In the genomic region with DNA sequence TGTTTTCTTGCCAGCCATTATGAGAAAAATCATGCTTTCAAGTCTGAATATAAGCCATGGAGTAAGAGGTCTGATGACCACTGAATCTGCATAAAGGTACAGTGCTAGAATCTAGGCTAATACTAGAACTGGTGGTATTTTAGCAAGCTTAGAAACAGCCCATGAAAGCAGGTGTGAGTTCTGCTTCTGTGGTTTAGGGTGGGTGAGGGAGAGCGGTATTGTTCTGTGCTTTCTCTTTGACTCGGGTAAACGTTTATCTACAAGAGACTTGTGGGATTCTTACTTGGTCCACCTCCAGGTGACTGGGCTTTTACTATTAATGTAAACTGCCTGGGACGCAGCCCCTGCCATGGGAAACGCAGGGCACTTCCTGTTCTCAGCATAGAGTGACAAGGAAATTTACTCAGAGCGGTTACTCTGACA, we compare ENCODE assay signal across 10 cellular contexts. TPM values are rescaled to one million over a fixed set of nuclear protein-coding genes. Genes with fewer than 3 reads are reported as not detected.
DNase-seq lines count a peak whose midpoint lies in the region; ATAC-seq and TF ChIP-seq lines count a peak whose summit lies in the region.
"Had no signal": no experiment of that assay in that cellular context is flagged by ENCODE, and none has a peak within 500 bp of the region (broad histone marks: within the 10 kb centered on the region; RNA-seq: fewer than 3 reads in every experiment).

No MANE protein-coding gene starts in this region.

- H3K4me3 Mint-ChIP-seq in activated CD4-positive, alpha-beta memory T cell treated with anti-CD3 and anti-CD28 coated beads, Interleukin-2, amount 10 ng/mL, durations not matched to agents 7 days and 5 days: peak overlapping the region; percentile 9

- no peaks in the 10 kb centered on the region for H3K27me3 ChIP-seq in spleen (replicated peaks in 1 of 7)
- H3K27me3 ChIP-seq: SJSA1 had no signal

- DNase-seq in activated CD4-positive, CD25-positive, alpha-beta regulatory T cell (lab: John Stamatoyannopoulos, UW): no peak
- DNase-seq in activated CD4-positive, alpha-beta memory T cell treated with anti-CD3 and anti-CD28 coated beads, Interleukin-2, amount 10 ng/mL, durations not matched to agents 7 days and 5 days: peak; percentile 20
- peak; percentile 70 for DNase-seq in spleen
- DNase-seq in midbrain (lab: John Stamatoyannopoulos, UW): no peak
- no peak for DNase-seq in A172 (ENCODE audit: low spot score)
- no peak for DNase-seq in DMS153 (lab: John Stamatoyannopoulos, UW)

- H3K9me3 ChIP-seq in spleen: no peaks in the 10 kb centered on the region
- H3K9me3 ChIP-seq: A549, SJSA1 had no signal

- peak overlapping the region in 4 of 8 donors; percentile 1 to 74 (median 57) for H3K27ac ChIP-seq in spleen
- H3K27ac ChIP-seq: SJSA1 had no signal

- TF ChIP-seq POLR2A in spleen (IDR thresholded peaks at IDR 0.05): no peak

- peaks cover 3 to 64% (median 44%) of the 10 kb centered on the region in 6 donors for H3K4me1 ChIP-seq in spleen
- H3K4me1 ChIP-seq: A549 had no signal

- no peak for TF ChIP-seq CTCF in spleen (IDR thresholded peaks at IDR 0.05 in 8 of 11, conservative IDR thresholded peaks at IDR 0.05 in 3 of 11)

- POLR2A ChIA-PET in activated CD4-positive, alpha-beta memory T cell treated with anti-CD3 and anti-CD28 coated beads, Interleukin-2, amount 10 ng/mL, durations not matched to agents 7 days and 5 days (lab: Charles Lee): no interaction called here

- peaks cover 21% of the 10 kb centered on the region for H3K4me1 Mint-ChIP-seq in activated CD4-positive, alpha-beta memory T cell treated with anti-CD3 and anti-CD28 coated beads, Interleukin-2, amount 10 ng/mL, durations not matched to agents 7 days and 5 days

- ATAC-seq in activated CD4-positive, CD25-positive, alpha-beta regulatory T cell treated with anti-CD3 and anti-CD28 coated beads, Interleukin-2, amount 50 U/mL, for 24 hours: peak; percentile 57 to 67
- ATAC-seq in HG02870 (IDR thresholded peaks at IDR 0.05; ENCODE audit: unreplicated experiment): peak; percentile 98
- ATAC-seq: A549 had no signal

- intact Hi-C loops in spleen (cut with DNase I; ENCODE audit: low total_unique reads): no loop called here

- peak overlapping the region; percentile 57 for H3K27ac Mint-ChIP-seq in activated CD4-positive, alpha-beta memory T cell treated with anti-CD3 and anti-CD28 coated beads, Interleukin-2, amount 10 ng/mL, durations not matched to agents 7 days and 5 days

- CTCF ChIA-PET in activated CD4-positive, alpha-beta memory T cell treated with anti-CD3 and anti-CD28 coated beads, Interleukin-2, amount 10 ng/mL, durations not matched to agents 7 days and 5 days (lab: Charles Lee): interaction anchor here (2.0 kb wide), 1 partner anchor 71 kb away, joined by 5 read pairs; no protein-coding TSS in a partner anchor

- H3K9me3 Mint-ChIP-seq in activated CD4-positive, alpha-beta memory T cell treated with anti-CD3 and anti-CD28 coated beads, Interleukin-2, amount 10 ng/mL, durations not matched to agents 7 days and 5 days: no peaks in the 10 kb centered on the region

- peaks cover 0 to 90% (median 25%) of the 10 kb centered on the region in 6 donors for H3K36me3 ChIP-seq in spleen

- 5 to 22% (median 17%) methylated on average over 6 of the region's 6 CpGs for WGBS in spleen, 5 donors

- H3K4me3 ChIP-seq in spleen: peak overlapping the region in 1 of 8 donors; percentile 25
- H3K4me3 ChIP-seq: A549, SJSA1 had no signal

- H3K27me3 Mint-ChIP-seq in activated CD4-positive, alpha-beta memory T cell treated with anti-CD3 and anti-CD28 coated beads, Interleukin-2, amount 10 ng/mL, durations not matched to agents 7 days and 5 days: no peaks in the 10 kb centered on the region

- no peaks in the 10 kb centered on the region for H3K36me3 Mint-ChIP-seq in activated CD4-positive, alpha-beta memory T cell treated with anti-CD3 and anti-CD28 coated beads, Interleukin-2, amount 10 ng/mL, durations not matched to agents 7 days and 5 days (ENCODE audit: low read depth)

RNA-seq across cellular contexts. Expression of a gene that starts 55.2 kb away (rescaled TPM):
- total RNA-seq in activated CD4-positive, alpha-beta memory T cell treated with anti-CD3 and anti-CD28 coated beads, Interleukin-2, amount 10 ng/mL, durations not matched to agents 7 days and 5 days: not detected
- total RNA-seq in spleen: not detected
- polyA plus RNA-seq in spleen: under 1 TPM in 1 of 3 donors, not detected in 2; 0.13 TPM
- not detected in 2 replicates for total RNA-seq in A172 (2014; rRNA removed; shearing (Covaris generic))
- total RNA-seq: SJSA1 had no signal
- polyA plus RNA-seq: A549 had no signal

Comparison
In these comparisons a context has a peak if more than half of its experiments do, and no peak if none do; other contexts are left out.
1. DNase-seq: peak in activated CD4-positive, alpha-beta memory T cell treated with anti-CD3 and anti-CD28 coated beads, Interleukin-2, amount 10 ng/mL, durations not matched to agents 7 days and 5 days (single experiment) and spleen (single experiment); none in activated CD4-positive, CD25-positive, alpha-beta regulatory T cell (0 of 4), midbrain (single experiment), A172 (single experiment) and DMS153 (single experiment).